ENCODE assay signal across 9 cellular contexts in genomic region chr2:127416486-127417001, GRCh38. TPM values are rescaled to one million over a fixed set of nuclear protein-coding genes. Genes with fewer than 3 reads are reported as not detected.
DNase-seq lines count a peak whose midpoint lies in the region; ATAC-seq lines count a peak whose summit lies in the region.
"Had no signal": no experiment of that assay in that cellular context is flagged by ENCODE, and none has a peak within 500 bp of the region (broad histone marks: within the 10 kb centered on the region; RNA-seq: fewer than 3 reads in every experiment).

No MANE protein-coding gene starts in this region.

- no peak overlapping the region for H3K27ac ChIP-seq in muscle layer of duodenum (ENCODE audit: low read length)

- peak; percentile 72 for DNase-seq in DMS 273 treated with DMSO at 0.1 percent for 48 hours (lab: John Stamatoyannopoulos, UW)
- DNase-seq in activated naive CD8-positive, alpha-beta T cell treated with anti-CD3 and anti-CD28 coated beads, Interleukin-2, amount 10 ng/mL, durations not matched to agents 7 days and 5 days: no peak
- DNase-seq in NK-92 treated with Interleukin-12 subunit alpha and Interleukin-12 subunit beta, amount 100 ng/mL, for 24 hours (lab: John Stamatoyannopoulos, UW): no peak
- DNase-seq in kidney tubule cell (ENCODE audit: low spot score): no peak

- no peaks in the 10 kb centered on the region for H3K9me3 ChIP-seq in muscle layer of duodenum (ENCODE audit: control insufficient read depth in 1 of 2, low read length in 2 of 2)

- H3K4me1 Mint-ChIP-seq in activated naive CD8-positive, alpha-beta T cell treated with anti-CD3 and anti-CD28 coated beads, Interleukin-2, amount 10 ng/mL, durations not matched to agents 7 days and 5 days: peaks cover 11% of the 10 kb centered on the region

- peaks cover 5 to 9% of the 10 kb centered on the region in 2 donors for H3K4me1 ChIP-seq in muscle layer of duodenum (ENCODE audit: control insufficient read depth in 1 of 2, insufficient read depth in 2 of 2, low read length in 2 of 2)

- ATAC-seq in HG03108 (IDR thresholded peaks at IDR 0.05; ENCODE audit: unreplicated experiment) (peak; percentile 18), HG03095 (IDR thresholded peaks at IDR 0.05; ENCODE audit: unreplicated experiment) (no peak), esophagus mucosa (no peak)
- ATAC-seq in activated naive CD8-positive, alpha-beta T cell treated with anti-CD3 and anti-CD28 coated beads, Interleukin-2, amount 10 ng/mL, durations not matched to agents 7 days and 5 days (ENCODE audit: low read depth): no peak

- peak overlapping the region; percentile 57 to 58 for H3K4me3 ChIP-seq in muscle layer of duodenum (ENCODE audit: low read depth in 1 of 2, low read length in 2 of 2)

- POLR2A ChIA-PET in activated naive CD8-positive, alpha-beta T cell treated with anti-CD3 and anti-CD28 coated beads, Interleukin-2, amount 10 ng/mL, durations not matched to agents 7 days and 5 days (lab: Charles Lee): interaction anchor here (1.0 kb wide), 1 partner anchor 9 kb away, joined by 3 read pairs; no protein-coding TSS in a partner anchor

- H3K4me3 Mint-ChIP-seq in activated naive CD8-positive, alpha-beta T cell treated with anti-CD3 and anti-CD28 coated beads, Interleukin-2, amount 10 ng/mL, durations not matched to agents 7 days and 5 days: peak overlapping the region; percentile 79

- H3K9me3 Mint-ChIP-seq in activated naive CD8-positive, alpha-beta T cell treated with anti-CD3 and anti-CD28 coated beads, Interleukin-2, amount 10 ng/mL, durations not matched to agents 7 days and 5 days: peaks cover 3% of the 10 kb centered on the region

- H3K27ac Mint-ChIP-seq in activated naive CD8-positive, alpha-beta T cell treated with anti-CD3 and anti-CD28 coated beads, Interleukin-2, amount 10 ng/mL, durations not matched to agents 7 days and 5 days: peak overlapping the region; percentile 52

- H3K36me3 Mint-ChIP-seq in activated naive CD8-positive, alpha-beta T cell treated with anti-CD3 and anti-CD28 coated beads, Interleukin-2, amount 10 ng/mL, durations not matched to agents 7 days and 5 days: peaks cover 2% of the 10 kb centered on the region

- no peaks in the 10 kb centered on the region for H3K36me3 ChIP-seq in muscle layer of duodenum (ENCODE audit: control insufficient read depth in 1 of 2, insufficient read depth in 2 of 2, low read length in 2 of 2)

- peaks cover 6% of the 10 kb centered on the region for H3K27me3 ChIP-seq in muscle layer of duodenum (ENCODE audit: low read depth, low read length)

- peaks cover 17% of the 10 kb centered on the region for H3K27me3 Mint-ChIP-seq in activated naive CD8-positive, alpha-beta T cell treated with anti-CD3 and anti-CD28 coated beads, Interleukin-2, amount 10 ng/mL, durations not matched to agents 7 days and 5 days

RNA-seq across cellular contexts. Expression of gene PROC, which starts 1.7 kb away (rescaled TPM):
- total RNA-seq in activated naive CD8-positive, alpha-beta T cell treated with anti-CD3 and anti-CD28 coated beads, Interleukin-2, amount 10 ng/mL, durations not matched to agents 7 days and 5 days: not detected
- total RNA-seq in esophagus mucosa: 0.20 TPM
- total RNA-seq: fibroblast of lung had no signal

RNA-seq across cellular contexts. Expression of gene MAP3K2, which starts 28.8 kb away (rescaled TPM):
- total RNA-seq in activated naive CD8-positive, alpha-beta T cell treated with anti-CD3 and anti-CD28 coated beads, Interleukin-2, amount 10 ng/mL, durations not matched to agents 7 days and 5 days: 10 to 100 TPM; 65.2 to 69.0 TPM
- total RNA-seq in esophagus mucosa: 30.0 TPM
